8 cellular contexts compared by ENCODE assay signal in the genomic region with DNA sequence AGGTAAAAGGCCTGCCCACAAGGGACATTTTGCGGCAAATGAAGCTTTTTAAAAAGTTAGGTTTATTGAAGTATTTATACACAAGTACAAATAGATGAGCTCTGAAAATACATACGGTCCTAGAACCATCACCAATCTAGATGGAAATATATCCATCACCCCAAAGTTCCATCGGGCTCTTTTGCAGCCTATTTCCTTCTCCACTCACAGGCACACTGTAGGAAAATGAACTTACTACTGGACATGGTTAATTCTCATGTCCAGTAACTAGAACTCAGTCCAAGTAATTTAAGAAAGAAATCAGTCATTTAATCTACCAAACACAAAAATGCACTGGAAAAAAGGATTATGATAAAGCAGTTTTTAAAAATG. TPM values are rescaled to one million over a fixed set of nuclear protein-coding genes. Genes with fewer than 3 reads are reported as not detected.
A peak's percentile ranks its signal among the peaks of the same experiment; 100 is the strongest.
DNase-seq lines count a peak whose midpoint lies in the region; ATAC-seq, FAIRE-seq and TF ChIP-seq lines count a peak whose summit lies in the region.

No MANE protein-coding gene starts in this region.

- H3K9me3 ChIP-seq in astrocyte (ENCODE audit: insufficient read depth, low read depth, low read length) (no peaks in the 10 kb centered on the region), lower lobe of right lung (no peaks in the 10 kb centered on the region), upper lobe of left lung (no peaks in the 10 kb centered on the region)

- H3K27me3 Mint-ChIP-seq in activated naive CD4-positive, alpha-beta T cell treated with anti-CD3 and anti-CD28 coated beads, Interleukin-2, amount 10 ng/mL, durations not matched to agents 7 days and 5 days = no peaks in the 10 kb centered on the region
- no peaks in the 10 kb centered on the region for H3K27me3 Mint-ChIP-seq in astrocyte (ENCODE audit: low read depth, unreplicated experiment)

- H3K9me3 Mint-ChIP-seq in activated naive CD4-positive, alpha-beta T cell treated with anti-CD3 and anti-CD28 coated beads, Interleukin-2, amount 10 ng/mL, durations not matched to agents 7 days and 5 days = no peaks in the 10 kb centered on the region
- no peaks in the 10 kb centered on the region for H3K9me3 Mint-ChIP-seq in astrocyte (ENCODE audit: unreplicated experiment)

- no peak for TF ChIP-seq EP300 in upper lobe of left lung (IDR thresholded peaks at IDR 0.05)

- H3K9ac ChIP-seq in astrocyte (ENCODE audit: low read length) = peak overlapping the region; percentile 97

- H3K27me3 ChIP-seq in astrocyte (ENCODE audit: insufficient read depth, low read length) = no peaks in the 10 kb centered on the region
- no peaks in the 10 kb centered on the region for H3K27me3 ChIP-seq in lower lobe of right lung (ENCODE audit: low read depth)
- H3K27me3 ChIP-seq in upper lobe of left lung = no peaks in the 10 kb centered on the region

- WGBS in upper lobe of left lung, 2 donors = 24 to 41% methylated on average over 3 of the region's 3 CpGs

- no peak for DNase-seq in activated naive CD4-positive, alpha-beta T cell treated with anti-CD3 and anti-CD28 coated beads, Interleukin-2, amount 10 ng/mL, durations not matched to agents 7 days and 5 days
- DNase-seq in activated naive CD4-positive, alpha-beta T cell (lab: John Stamatoyannopoulos, UW) = no peak
- DNase-seq in astrocyte (ENCODE audit: low read depth) (no peak), lower lobe of right lung (no peak), upper lobe of left lung (no peak), glomerular visceral epithelial cell (ENCODE audit: extremely low spot score) (no peak), NCI-H1092 (lab: John Stamatoyannopoulos, UW) (no peak), mesenteric fat pad (ENCODE audit: low spot score) (no peak)

- TF ChIP-seq CTCF in astrocyte (IDR thresholded peaks at IDR 0.05; ENCODE audit: insufficient read depth, low read depth, low read length) = no peak
- no peak for TF ChIP-seq CTCF in lower lobe of right lung (IDR thresholded peaks at IDR 0.05)
- no peak for TF ChIP-seq CTCF in upper lobe of left lung (IDR thresholded peaks at IDR 0.05)

- intact Hi-C loops in lower lobe of right lung (cut with DNase I) = no loop called here

- no peak for ATAC-seq in lower lobe of right lung
- ATAC-seq in upper lobe of left lung (ENCODE audit: low FRiP score in 2 of 2) = no peak

- peaks cover 69% of the 10 kb centered on the region for H3K4me1 Mint-ChIP-seq in activated naive CD4-positive, alpha-beta T cell treated with anti-CD3 and anti-CD28 coated beads, Interleukin-2, amount 10 ng/mL, durations not matched to agents 7 days and 5 days
- H3K4me1 Mint-ChIP-seq in astrocyte (ENCODE audit: low read depth, unreplicated experiment) = peaks cover 15% of the 10 kb centered on the region

- peaks cover 46% of the 10 kb centered on the region for H3K79me2 ChIP-seq in astrocyte (ENCODE audit: insufficient read depth, low read length)

- H3K4me3 Mint-ChIP-seq in activated naive CD4-positive, alpha-beta T cell treated with anti-CD3 and anti-CD28 coated beads, Interleukin-2, amount 10 ng/mL, durations not matched to agents 7 days and 5 days = peak overlapping the region; percentile 83
- peak overlapping the region; percentile 90 for H3K4me3 Mint-ChIP-seq in astrocyte (ENCODE audit: unreplicated experiment)

- H3K27ac ChIP-seq in astrocyte (ENCODE audit: low read depth, low read length) (peak overlapping the region; percentile 86), lower lobe of right lung (peak overlapping the region; percentile 96), upper lobe of left lung (peak overlapping the region; percentile 96 to 98 (median 96))

- peaks cover 6% of the 10 kb centered on the region for H3K4me1 ChIP-seq in astrocyte (ENCODE audit: insufficient read depth, low read length)
- peaks cover 25% of the 10 kb centered on the region for H3K4me1 ChIP-seq in lower lobe of right lung
- peaks cover 19 to 22% (median 20%) of the 10 kb centered on the region in 4 donors for H3K4me1 ChIP-seq in upper lobe of left lung

- H3K36me3 Mint-ChIP-seq in activated naive CD4-positive, alpha-beta T cell treated with anti-CD3 and anti-CD28 coated beads, Interleukin-2, amount 10 ng/mL, durations not matched to agents 7 days and 5 days = peaks cover 51% of the 10 kb centered on the region
- H3K36me3 Mint-ChIP-seq in astrocyte (ENCODE audit: low read depth, unreplicated experiment) = peaks cover 3% of the 10 kb centered on the region

- FAIRE-seq in astrocyte (lab: Jason Lieb, UNC) = no peak

- TF ChIP-seq POLR2A in upper lobe of left lung (IDR thresholded peaks at IDR 0.05) = no peak

- CTCF ChIA-PET in activated naive CD4-positive, alpha-beta T cell treated with anti-CD3 and anti-CD28 coated beads, Interleukin-2, amount 10 ng/mL, durations not matched to agents 7 days and 5 days (lab: Charles Lee) = interaction anchor here (0.7 kb wide), 1 partner anchor 116 kb away, joined by 3 read pairs; no protein-coding TSS in a partner anchor

- H3K36me3 ChIP-seq in astrocyte (ENCODE audit: insufficient read depth, low read length) (peaks cover 39% of the 10 kb centered on the region), lower lobe of right lung (peaks cover 65% of the 10 kb centered on the region), upper lobe of left lung (peaks cover 7 to 61% (median 29%) of the 10 kb centered on the region in 4 donors)

- H2AFZ ChIP-seq in astrocyte (ENCODE audit: low read depth, low read length) = peak overlapping the region; percentile 96

- peak overlapping the region; percentile 95 for H3K27ac Mint-ChIP-seq in activated naive CD4-positive, alpha-beta T cell treated with anti-CD3 and anti-CD28 coated beads, Interleukin-2, amount 10 ng/mL, durations not matched to agents 7 days and 5 days
- H3K27ac Mint-ChIP-seq in astrocyte (ENCODE audit: unreplicated experiment) = peak overlapping the region; percentile 93

- peak overlapping the region; percentile 88 for H3K4me2 ChIP-seq in astrocyte (ENCODE audit: low read length)

- peaks cover 19% of the 10 kb centered on the region for H4K20me1 ChIP-seq in astrocyte (ENCODE audit: insufficient read depth, low read length)

- peak overlapping the region; percentile 99 for H3K4me3 ChIP-seq in astrocyte (ENCODE audit: insufficient read depth, low read depth, low read length)
- peak overlapping the region; percentile 80 for H3K4me3 ChIP-seq in lower lobe of right lung
- H3K4me3 ChIP-seq in upper lobe of left lung = peak overlapping the region; percentile 79 to 91 (median 86)

RNA-seq across cellular contexts. Expression of a gene that starts 0.7 kb away (rescaled TPM):
- total RNA-seq in astrocyte (82.6 and 95.6 TPM in 2 replicates), lower lobe of right lung (98.9 TPM), upper lobe of left lung (10 to 100 TPM; 24.5 to 88.1 (median 70.0) TPM), mesenteric fat pad (136 TPM)

RNA-seq across cellular contexts. Expression of a gene that starts 6.2 kb away (rescaled TPM):
- total RNA-seq in astrocyte = 73.0 and 77.6 TPM in 2 replicates
- total RNA-seq in lower lobe of right lung = 48.1 TPM
- total RNA-seq in upper lobe of left lung = 10 to 100 TPM; 15.5 to 55.9 (median 42.3) TPM
- total RNA-seq in mesenteric fat pad = 24.6 TPM

RNA-seq across cellular contexts. Expression of a gene that starts 13.2 kb away (rescaled TPM):
- total RNA-seq in astrocyte = 46.3 and 53.9 TPM in 2 replicates
- 63.3 TPM for total RNA-seq in lower lobe of right lung
- 10 to 100 TPM; 26.2 to 64.0 (median 40.6) TPM for total RNA-seq in upper lobe of left lung
- total RNA-seq in mesenteric fat pad = 56.8 TPM
